Comparison of ENCODE assay signal across 23 cellular contexts in genomic region chr3:43014990-43015389, GRCh38. TPM values are rescaled to one million over a fixed set of nuclear protein-coding genes. Genes with fewer than 3 reads are reported as not detected.
DNase-seq lines count a peak whose midpoint lies in the region; ATAC-seq and TF ChIP-seq lines count a peak whose summit lies in the region.
"Had no signal": no experiment of that assay in that cellular context is flagged by ENCODE, and none has a peak within 500 bp of the region (broad histone marks: within the 10 kb centered on the region; RNA-seq: fewer than 3 reads in every experiment).

No MANE protein-coding gene starts in this region.

- intact Hi-C loops in activated CD8-positive, alpha-beta T cell treated with anti-CD3 and anti-CD28 coated beads for 36 hours (cut with micrococcal nuclease), result no loop called here
- intact Hi-C loops in CD4-positive, alpha-beta T cell (cut with DNase I, micrococcal nuclease), result loop anchor here in 1 of 2 experiments (10.0 kb wide), 1 partner anchor 370 kb away; no protein-coding TSS in a partner anchor
- intact Hi-C loops in naive thymus-derived CD4-positive, alpha-beta T cell (cut with micrococcal nuclease), result no loop called here
- intact Hi-C loops in left lung (cut with DNase I), result no loop called here

- no peak for TF ChIP-seq CTCF in activated CD8-positive, alpha-beta T cell treated with anti-CD3 and anti-CD28 coated beads for 36 hours (IDR thresholded peaks at IDR 0.05)
- no peak for TF ChIP-seq CTCF in CD4-positive, alpha-beta T cell (IDR thresholded peaks at IDR 0.05)
- TF ChIP-seq CTCF in left lung (IDR thresholded peaks at IDR 0.05) (no peak), GM10266 (IDR thresholded peaks at IDR 0.05; ENCODE audit: control insufficient read depth, insufficient read depth, low read depth, missing control alignments) (no peak)

- no peaks in the 10 kb centered on the region for H3K27me3 ChIP-seq in CD4-positive, alpha-beta T cell (ENCODE audit: control insufficient read depth, insufficient read depth, low read length)
- H3K27me3 ChIP-seq in naive thymus-derived CD4-positive, alpha-beta T cell (ENCODE audit: control insufficient read depth in 2 of 2, insufficient read depth in 2 of 2, low read length in 2 of 2), result no peaks in the 10 kb centered on the region
- no peaks in the 10 kb centered on the region for H3K27me3 ChIP-seq in left lung
- H3K27me3 ChIP-seq: MG63 had no signal

- POLR2A ChIA-PET in activated CD8-positive, alpha-beta T cell treated with anti-CD3 and anti-CD28 coated beads, Interleukin-2, amount 10 ng/mL, durations not matched to agents 7 days and 5 days (lab: Charles Lee), result no interaction called here
- POLR2A ChIA-PET in activated CD8-positive, alpha-beta T cell treated with anti-CD3 and anti-CD28 coated beads for 36 hours (lab: Charles Lee), result no interaction called here
- POLR2A ChIA-PET in CD4-positive, alpha-beta T cell (lab: Charles Lee), result interaction anchor here (1.1 kb wide), 1 partner anchor 9 kb away, joined by 9 read pairs; no protein-coding TSS in a partner anchor
- POLR2A ChIA-PET in naive thymus-derived CD4-positive, alpha-beta T cell (lab: Charles Lee), result interaction anchor here (1.3 kb wide), 1 partner anchor 8 kb away, joined by 7 read pairs; no protein-coding TSS in a partner anchor

- peak; percentile 41 for DNase-seq in activated CD8-positive, alpha-beta T cell treated with anti-CD3 and anti-CD28 coated beads, Interleukin-2, amount 10 ng/mL, durations not matched to agents 7 days and 5 days
- no peak for DNase-seq in activated CD8-positive, alpha-beta T cell treated with anti-CD3 and anti-CD28 coated beads for 36 hours
- DNase-seq in CD4-positive, alpha-beta T cell, result no peak
- no peak for DNase-seq in naive thymus-derived CD4-positive, alpha-beta T cell
- no peak for DNase-seq in left lung
- no peak for DNase-seq in activated naive CD4-positive, alpha-beta T cell treated with anti-CD3 and anti-CD28 coated beads, Interleukin-2, amount 50 U/mL, for 16 hours
- no peak for DNase-seq in GM10266 (ENCODE audit: extremely low spot score)
- DNase-seq: 8988T, Caco-2, DMS 273 treated with DMSO at 0.1 percent for 48 hours, DMS79 treated with DMSO at 0.1 percent for 48 hours, GM23248, H9, MG63, NCI-H1436, NCI-H187 treated with DMSO at 0.1 percent for 48 hours, NCI-H2107, NCI-H446 treated with DMSO at 0.1 percent for 48 hours, NCI-H526 treated with DMSO at 0.1 percent for 48 hours had no signal

- H3K4me3 ChIP-seq in naive thymus-derived CD4-positive, alpha-beta T cell (ENCODE audit: low read length), result no peak overlapping the region
- no peak overlapping the region for H3K4me3 ChIP-seq in left lung
- H3K4me3 ChIP-seq: GM23248, MG63 had no signal

- no peaks in the 10 kb centered on the region for H3K27me3 Mint-ChIP-seq in activated CD8-positive, alpha-beta T cell treated with anti-CD3 and anti-CD28 coated beads, Interleukin-2, amount 10 ng/mL, durations not matched to agents 7 days and 5 days (ENCODE audit: low read depth)
- H3K27me3 Mint-ChIP-seq in activated CD8-positive, alpha-beta T cell treated with anti-CD3 and anti-CD28 coated beads for 36 hours, result no peaks in the 10 kb centered on the region
- H3K27me3 Mint-ChIP-seq in CD4-positive, alpha-beta T cell, result no peaks in the 10 kb centered on the region
- H3K27me3 Mint-ChIP-seq in naive thymus-derived CD4-positive, alpha-beta T cell, result no peaks in the 10 kb centered on the region

- H3K27ac Mint-ChIP-seq in activated CD8-positive, alpha-beta T cell treated with anti-CD3 and anti-CD28 coated beads, Interleukin-2, amount 10 ng/mL, durations not matched to agents 7 days and 5 days, result no peak overlapping the region
- H3K27ac Mint-ChIP-seq in activated CD8-positive, alpha-beta T cell treated with anti-CD3 and anti-CD28 coated beads for 36 hours, result no peak overlapping the region
- H3K27ac Mint-ChIP-seq in CD4-positive, alpha-beta T cell, result no peak overlapping the region
- no peak overlapping the region for H3K27ac Mint-ChIP-seq in naive thymus-derived CD4-positive, alpha-beta T cell
- H3K27ac Mint-ChIP-seq: H9 had no signal

- H3K9me3 Mint-ChIP-seq in activated CD8-positive, alpha-beta T cell treated with anti-CD3 and anti-CD28 coated beads, Interleukin-2, amount 10 ng/mL, durations not matched to agents 7 days and 5 days (ENCODE audit: insufficient read depth), result peaks cover 7% of the 10 kb centered on the region
- peaks cover 3% of the 10 kb centered on the region for H3K9me3 Mint-ChIP-seq in activated CD8-positive, alpha-beta T cell treated with anti-CD3 and anti-CD28 coated beads for 36 hours
- no peaks in the 10 kb centered on the region for H3K9me3 Mint-ChIP-seq in CD4-positive, alpha-beta T cell
- H3K9me3 Mint-ChIP-seq in naive thymus-derived CD4-positive, alpha-beta T cell, result peaks cover 0 to 5% (median 0%) of the 10 kb centered on the region in 11 donors
- H3K9me3 Mint-ChIP-seq: H9 had no signal

- peak overlapping the region; percentile 71 for H3K27ac ChIP-seq in CD4-positive, alpha-beta T cell (ENCODE audit: low read depth, low read length)
- H3K27ac ChIP-seq in KOPT-K1 (ENCODE audit: low read depth, low read length, poor library complexity, severe bottlenecking) (peak overlapping the region; percentile 60), left lung (no peak overlapping the region)
- H3K27ac ChIP-seq in naive thymus-derived CD4-positive, alpha-beta T cell (ENCODE audit: low read depth, low read length), result peak overlapping the region; percentile 58
- H3K27ac ChIP-seq: C4-2B, GM23248 had no signal

- CTCF ChIA-PET in activated CD8-positive, alpha-beta T cell treated with anti-CD3 and anti-CD28 coated beads, Interleukin-2, amount 10 ng/mL, durations not matched to agents 7 days and 5 days (lab: Charles Lee), result no interaction called here
- CTCF ChIA-PET in activated CD8-positive, alpha-beta T cell treated with anti-CD3 and anti-CD28 coated beads for 36 hours (lab: Charles Lee), result no interaction called here
- CTCF ChIA-PET in CD4-positive, alpha-beta T cell (lab: Charles Lee), result no interaction called here
- CTCF ChIA-PET in naive thymus-derived CD4-positive, alpha-beta T cell (lab: Charles Lee), result no interaction called here

- ATAC-seq in activated CD8-positive, alpha-beta T cell treated with anti-CD3 and anti-CD28 coated beads, Interleukin-2, amount 10 ng/mL, durations not matched to agents 7 days and 5 days, result no peak
- no peak for ATAC-seq in activated CD8-positive, alpha-beta T cell treated with anti-CD3 and anti-CD28 coated beads for 36 hours
- no peak for ATAC-seq in CD4-positive, alpha-beta T cell (ENCODE audit: poor library complexity)
- ATAC-seq in naive thymus-derived CD4-positive, alpha-beta T cell, result no peak
- no peak for ATAC-seq in left lung
- ATAC-seq: Right ventricle myocardium inferior had no signal

- H3K36me3 Mint-ChIP-seq in activated CD8-positive, alpha-beta T cell treated with anti-CD3 and anti-CD28 coated beads, Interleukin-2, amount 10 ng/mL, durations not matched to agents 7 days and 5 days (ENCODE audit: low read depth), result peaks cover 6% of the 10 kb centered on the region
- H3K36me3 Mint-ChIP-seq in activated CD8-positive, alpha-beta T cell treated with anti-CD3 and anti-CD28 coated beads for 36 hours (ENCODE audit: low read depth), result no peaks in the 10 kb centered on the region
- no peaks in the 10 kb centered on the region for H3K36me3 Mint-ChIP-seq in CD4-positive, alpha-beta T cell (ENCODE audit: low read depth)
- peaks cover 0 to 6% (median 0%) of the 10 kb centered on the region in 5 donors for H3K36me3 Mint-ChIP-seq in naive thymus-derived CD4-positive, alpha-beta T cell

- H3K4me3 Mint-ChIP-seq in activated CD8-positive, alpha-beta T cell treated with anti-CD3 and anti-CD28 coated beads, Interleukin-2, amount 10 ng/mL, durations not matched to agents 7 days and 5 days, result no peak overlapping the region
- no peak overlapping the region for H3K4me3 Mint-ChIP-seq in activated CD8-positive, alpha-beta T cell treated with anti-CD3 and anti-CD28 coated beads for 36 hours
- no peak overlapping the region for H3K4me3 Mint-ChIP-seq in CD4-positive, alpha-beta T cell
- no peak overlapping the region for H3K4me3 Mint-ChIP-seq in naive thymus-derived CD4-positive, alpha-beta T cell
- H3K4me3 Mint-ChIP-seq: H9 had no signal

- H3K4me1 Mint-ChIP-seq in activated CD8-positive, alpha-beta T cell treated with anti-CD3 and anti-CD28 coated beads, Interleukin-2, amount 10 ng/mL, durations not matched to agents 7 days and 5 days (ENCODE audit: low read depth), result peaks cover 2% of the 10 kb centered on the region
- peaks cover 14% of the 10 kb centered on the region for H3K4me1 Mint-ChIP-seq in activated CD8-positive, alpha-beta T cell treated with anti-CD3 and anti-CD28 coated beads for 36 hours (ENCODE audit: low read depth)
- H3K4me1 Mint-ChIP-seq in CD4-positive, alpha-beta T cell (ENCODE audit: low read depth), result no peaks in the 10 kb centered on the region
- peaks cover 0 to 18% (median 8%) of the 10 kb centered on the region in 7 donors for H3K4me1 Mint-ChIP-seq in naive thymus-derived CD4-positive, alpha-beta T cell
- H3K4me1 Mint-ChIP-seq: H9 had no signal

- peaks cover 7 to 47% of the 10 kb centered on the region in 2 donors for H3K4me1 ChIP-seq in naive thymus-derived CD4-positive, alpha-beta T cell (ENCODE audit: control insufficient read depth in 2 of 2, insufficient read depth in 2 of 2, low read length in 2 of 2)
- H3K4me1 ChIP-seq in left lung, result no peaks in the 10 kb centered on the region
- H3K4me1 ChIP-seq: Caco-2 had no signal

- no peaks in the 10 kb centered on the region for H3K36me3 ChIP-seq in KOPT-K1 (ENCODE audit: insufficient read depth, low read length)
- H3K36me3 ChIP-seq in naive thymus-derived CD4-positive, alpha-beta T cell (ENCODE audit: control insufficient read depth in 2 of 3, insufficient read depth in 3 of 3, low read length in 3 of 3), result no peaks in the 10 kb centered on the region
- no peaks in the 10 kb centered on the region for H3K36me3 ChIP-seq in left lung
- H3K36me3 ChIP-seq: MG63 had no signal

- peaks cover 51% of the 10 kb centered on the region for H3K9me3 ChIP-seq in CD4-positive, alpha-beta T cell (ENCODE audit: control insufficient read depth, low read length)
- peaks cover 50% of the 10 kb centered on the region for H3K9me3 ChIP-seq in KOPT-K1 (ENCODE audit: insufficient read depth, low read length, poor library complexity, severe bottlenecking)
- peaks cover 39 to 61% (median 54%) of the 10 kb centered on the region in 3 experiments for H3K9me3 ChIP-seq in naive thymus-derived CD4-positive, alpha-beta T cell (ENCODE audit: control insufficient read depth in 2 of 3, low read length in 3 of 3)
- H3K9me3 ChIP-seq in left lung, result peaks cover 0 to 53% of the 10 kb centered on the region in 2 donors
- H3K9me3 ChIP-seq: MG63 had no signal

RNA-seq across cellular contexts. Expression of gene GASK1A, which starts 35.9 kb away (rescaled TPM):
- not detected for total RNA-seq in activated CD8-positive, alpha-beta T cell treated with anti-CD3 and anti-CD28 coated beads, Interleukin-2, amount 10 ng/mL, durations not matched to agents 7 days and 5 days
- total RNA-seq in activated CD8-positive, alpha-beta T cell treated with anti-CD3 and anti-CD28 coated beads for 36 hours, result under 1 TPM in 1 of 2 experiments, not detected in 1; 0.11 TPM
- under 1 TPM in 1 of 2 experiments, not detected in 1; 0.28 TPM for total RNA-seq in CD4-positive, alpha-beta T cell
- under 1 TPM in 2 of 5 experiments, not detected in 3; 0.20 to 0.24 TPM for total RNA-seq in naive thymus-derived CD4-positive, alpha-beta T cell
- polyA plus RNA-seq in naive thymus-derived CD4-positive, alpha-beta T cell, result under 1 TPM in 1 of 2 donors, not detected in 1; 0.21 TPM
- total RNA-seq in left lung, result 10 to 100 TPM; 11.3 to 12.3 TPM
- total RNA-seq: LHCN-M2 had no signal

Comparison
In these comparisons a context has a peak if more than half of its experiments do, and no peak if none do; other contexts are left out.
1. H3K27ac ChIP-seq: peak in CD4-positive, alpha-beta T cell (single experiment), KOPT-K1 (single experiment) and naive thymus-derived CD4-positive, alpha-beta T cell (single experiment); none in left lung (0 of 2).
2. RNA of gene GASK1A, which starts 35.9 kb away (total RNA-seq): 11.3 to 12.3 TPM in left lung; 0.28 TPM in CD4-positive, alpha-beta T cell, 0.20 to 0.24 TPM in naive thymus-derived CD4-positive, alpha-beta T cell, 0.11 TPM in activated CD8-positive, alpha-beta T cell treated with anti-CD3 and anti-CD28 coated beads for 36 hours and not detected in activated CD8-positive, alpha-beta T cell treated with anti-CD3 and anti-CD28 coated beads, Interleukin-2, amount 10 ng/mL, durations not matched to agents 7 days and 5 days; every median in the first group is over 4 times any median in the second.
3. POLR2A ChIA-PET loops: an anchor here in CD4-positive, alpha-beta T cell (1.1 kb wide) and naive thymus-derived CD4-positive, alpha-beta T cell (1.3 kb wide); none called in activated CD8-positive, alpha-beta T cell treated with anti-CD3 and anti-CD28 coated beads, Interleukin-2, amount 10 ng/mL, durations not matched to agents 7 days and 5 days and activated CD8-positive, alpha-beta T cell treated with anti-CD3 and anti-CD28 coated beads for 36 hours.